26 cellular contexts compared by ENCODE assay signal in genomic region chr16:89283449-89283848, GRCh38.
A peak's percentile ranks its signal among the peaks of the same experiment; 100 is the strongest.
DNase-seq lines count a peak whose midpoint lies in the region; ATAC-seq, FAIRE-seq and TF ChIP-seq lines count a peak whose summit lies in the region.
"Had no signal": no experiment of that assay in that cellular context is flagged by ENCODE, and none has a peak within 500 bp of the region (broad histone marks: within the 10 kb centered on the region; RNA-seq: fewer than 3 reads in every experiment).

No MANE protein-coding gene starts in this region.

- DNase-seq in right cardiac atrium = peak in 2 of 3 donors; percentile 36 to 49
- DNase-seq in left cardiac atrium = no peak
- no peak for DNase-seq in RWPE1 (ENCODE audit: low spot score)
- no peak for DNase-seq in H1 (ENCODE audit: low read depth in 1 of 2, low spot score in 2 of 2)
- no peak for DNase-seq in activated CD8-positive, alpha-beta memory T cell treated with anti-CD3 and anti-CD28 coated beads for 24 hours
- no peak for DNase-seq in NCI-H2196 (lab: John Stamatoyannopoulos, UW; ENCODE audit: unreplicated experiment)
- no peak for DNase-seq in activated gamma-delta T cell treated with Interleukin-2 at 50 U/mL for 16 hours
- DNase-seq: AML-193; C1 segment of cervical spinal cord; CD4-positive, alpha-beta memory T cell; CD4-positive, CD25-positive, alpha-beta regulatory T cell; CD8-positive, alpha-beta memory T cell; COR-L47; DMS 273 treated with DMSO at 0.1 percent for 48 hours; DMS153; DMS53; DMS79; DND-41; EL; GDM1 had no signal

- H4K20me1 ChIP-seq in BLaER1 = peaks cover 89% of the 10 kb centered on the region
- H4K20me1 ChIP-seq in H1 (replicated peaks in 1 of 2; ENCODE audit: control insufficient read depth in 1 of 2, insufficient read depth in 2 of 2, low read length in 2 of 2) = peaks cover 5 to 6% of the 10 kb centered on the region in 2 experiments

- H2BK15ac ChIP-seq in H1 (ENCODE audit: low read length) = no peak overlapping the region

- H4K8ac ChIP-seq in H1 (ENCODE audit: extremely low read depth, insufficient read depth, low read length) = no peak overlapping the region

- 0 out of 2 replicates have a peak overlapping the region, but pooled peaks have one; percentile 13 for H2BK5ac ChIP-seq in H1 (ENCODE audit: low read depth, low read length)

- peaks cover 3% of the 10 kb centered on the region; the same call in 1 of the 2 replicates for H3K79me1 ChIP-seq in H1 (ENCODE audit: low read depth, low read length)

- H3K27me3 ChIP-seq in right cardiac atrium (ENCODE audit: control insufficient read depth, insufficient read depth) (no peaks in the 10 kb centered on the region), BLaER1 (no peaks in the 10 kb centered on the region), H1 (replicated peaks in 1 of 4; ENCODE audit: control insufficient read depth in 3 of 4, extremely low read depth in 1 of 4, insufficient read depth in 3 of 4, low read length in 3 of 4) (no peaks in the 10 kb centered on the region)

- no peak for ATAC-seq in right cardiac atrium
- ATAC-seq in left cardiac atrium = no peak
- ATAC-seq: A549, GM12878 had no signal

- no peak overlapping the region for H3K18ac ChIP-seq in H1 (ENCODE audit: extremely low read depth, low read length)

- no peak overlapping the region for H2BK12ac ChIP-seq in H1 (ENCODE audit: low read depth, low read length)

- H3K27ac ChIP-seq in right cardiac atrium (ENCODE audit: low read length) (no peak overlapping the region), BLaER1 (0 out of 2 replicates have a peak overlapping the region, but pooled peaks have one; percentile 24), RWPE1 (0 out of 2 replicates have a peak overlapping the region, but pooled peaks have one; percentile 1), H1 (ENCODE audit: low read depth, low read length) (no peak overlapping the region)
- H3K27ac ChIP-seq: 22Rv1, A549 had no signal

- H2AK5ac ChIP-seq in H1 (ENCODE audit: low read depth, low read length) = no peak overlapping the region

- TF ChIP-seq RAD21 in H1 (IDR thresholded peaks at IDR 0.05 in 1 of 2, conservative IDR thresholded peaks at IDR 0.05 in 1 of 2; ENCODE audit: low read depth in 2 of 2, low read length in 2 of 2) = no peak

- no peak overlapping the region for H2BK20ac ChIP-seq in H1 (ENCODE audit: low read length)

- no peak overlapping the region for H3K4me3 ChIP-seq in right cardiac atrium (ENCODE audit: low read length)
- no peak overlapping the region for H3K4me3 ChIP-seq in BLaER1
- H3K4me3 ChIP-seq in H1 (ENCODE audit: extremely low read depth in 1 of 4, insufficient read depth in 2 of 4, low read depth in 3 of 4, low read length in 4 of 4) = no peak overlapping the region
- H3K4me3 ChIP-seq: A549, GM12878 had no signal

- intact Hi-C loops in right cardiac atrium (cut with DNase I) (no loop called here), left cardiac atrium (cut with DNase I) (no loop called here)

- H2AFZ ChIP-seq in H1 (ENCODE audit: low read length) = no peak overlapping the region

- H3K9ac ChIP-seq in BLaER1 = 0 out of 2 replicates have a peak overlapping the region, but pooled peaks have one; percentile 17
- H3K9ac ChIP-seq in H1 (replicated peaks in 1 of 4; ENCODE audit: extremely low read depth in 1 of 4, low read depth in 3 of 4, low read length in 3 of 4) = no peak overlapping the region

- no peak overlapping the region for H3K56ac ChIP-seq in H1 (replicated peaks; ENCODE audit: insufficient read length, low read depth, low read length)

- no peak overlapping the region for H3K4ac ChIP-seq in H1 (replicated peaks; ENCODE audit: insufficient read length, low read depth, low read length)

- peaks cover 0 to 6% of the 10 kb centered on the region in 2 experiments; a peak in 1 of 4 replicates for H3K79me2 ChIP-seq in H1 (ENCODE audit: control insufficient read depth in 1 of 2, insufficient read depth in 2 of 2, low read length in 2 of 2)

- H4K91ac ChIP-seq in H1 (replicated peaks; ENCODE audit: insufficient read length, low read length) = no peak overlapping the region

- CTCF ChIA-PET in RWPE1 (lab: Yijun Ruan, JAX) (no interaction called here), H1 (lab: Charles Lee; ENCODE audit: partially characterized antibody) (interaction anchor here (0.5 to 3.1 kb wide), 4 partner anchors 10 to 96 kb away, joined by 3 to 9 read pairs (median 6); no protein-coding TSS in a partner anchor)

- no peak for FAIRE-seq in H1 (lab: Jason Lieb, UNC)
- FAIRE-seq: A549, GM12878, GM12892, GM18507 had no signal

- H3K14ac ChIP-seq in H1 (ENCODE audit: insufficient read length) = no peak overlapping the region

- TF ChIP-seq CTCF in RWPE1 (conservative IDR thresholded peaks at IDR 0.05; ENCODE audit: low read depth) (no peak), H1 (IDR thresholded peaks at IDR 0.05; ENCODE audit: control extremely low read depth in 1 of 3, insufficient read depth in 1 of 3, low read depth in 1 of 3, low read length in 3 of 3) (no peak)

- H3K4me2 ChIP-seq in BLaER1 (no peak overlapping the region), H1 (ENCODE audit: insufficient read depth in 1 of 2, low read depth in 2 of 2, low read length in 2 of 2) (no peak overlapping the region)
- H3K4me2 ChIP-seq: A549 had no signal

- H3K23ac ChIP-seq in H1 (ENCODE audit: insufficient read length) = no peak overlapping the region

- no peaks in the 10 kb centered on the region for H3K23me2 ChIP-seq in H1 (ENCODE audit: low read depth, low read length)

- TF ChIP-seq EP300 in H1 (IDR thresholded peaks at IDR 0.05; ENCODE audit: borderline replicate concordance in 1 of 2, low read depth in 2 of 2, low read length in 2 of 2) = no peak

- no peak overlapping the region for H4K5ac ChIP-seq in H1 (ENCODE audit: insufficient read length, low read depth, low read length)

- 89% methylated on average over 20 of the region's 20 CpGs for WGBS in right cardiac atrium
- WGBS in H1 (ENCODE audit: extremely low coverage in 1 of 2, insufficient coverage in 1 of 2, insufficient read length in 1 of 2, insufficient replicate concordance in 2 of 2, low coverage in 1 of 2, low lambda C conversion rate in 2 of 2, missing lambda C conversion rate in 1 of 2), 2 experiments = 87% methylated on average over 15 of the region's 20 CpGs; no CpG with 5 or more reads in 1 of the 2 experiments

- H3K4me1 ChIP-seq in right cardiac atrium (ENCODE audit: control insufficient read depth, insufficient read depth, low read length) = no peaks in the 10 kb centered on the region
- peaks cover 22% of the 10 kb centered on the region for H3K4me1 ChIP-seq in BLaER1
- H3K4me1 ChIP-seq in H1 (replicated peaks in 1 of 4; ENCODE audit: control insufficient read depth in 3 of 4, insufficient read depth in 4 of 4, low read length in 3 of 4) = no peaks in the 10 kb centered on the region
- H3K4me1 ChIP-seq: A549 had no signal

- POLR2A ChIA-PET in RWPE1 (lab: Yijun Ruan, JAX; ENCODE audit: low non-redundant PET) (no interaction called here), H1 (lab: Charles Lee; ENCODE audit: partially characterized antibody) (no interaction called here)

- no peak for TF ChIP-seq POLR2A in H1 (IDR thresholded peaks at IDR 0.05; ENCODE audit: control extremely low read depth in 1 of 2, low read depth in 2 of 2, low read length in 2 of 2)

- H2BK120ac ChIP-seq in H1 (replicated peaks; ENCODE audit: low read depth, low read length) = no peak overlapping the region

- peaks cover 94% of the 10 kb centered on the region for H3K36me3 ChIP-seq in BLaER1
- H3K36me3 ChIP-seq in H1 (ENCODE audit: control insufficient read depth in 2 of 4, insufficient read depth in 4 of 4, low read length in 3 of 4) = peaks cover 28 to 72% (median 52%) of the 10 kb centered on the region in 4 experiments

- H3K9me3 ChIP-seq in right cardiac atrium (ENCODE audit: control insufficient read depth, low read length) (no peaks in the 10 kb centered on the region), BLaER1 (no peaks in the 10 kb centered on the region), H1 (ENCODE audit: insufficient read depth in 2 of 2, low read depth in 1 of 2, low read length in 1 of 2) (no peaks in the 10 kb centered on the region)
- H3K9me3 ChIP-seq: A549 had no signal

TF ChIP-seq in H1, 55 proteins besides CTCF, POLR2A, EP300 and RAD21:
- TF ChIP-seq NANOG (IDR thresholded peaks at IDR 0.05; ENCODE audit: insufficient read depth, low read depth, low read length, poor library complexity, severe bottlenecking) (no peak), TEAD4 (IDR thresholded peaks at IDR 0.05; ENCODE audit: low read depth, low read length) (no peak), MAX (IDR thresholded peaks at IDR 0.05) (no peak), ATF3 (IDR thresholded peaks at IDR 0.05; ENCODE audit: insufficient read depth, low read depth, low read length) (no peak), EGR1 (IDR thresholded peaks at IDR 0.05; ENCODE audit: borderline replicate concordance, low read depth, low read length) (no peak), TAF7 (optimal IDR thresholded peaks at IDR 0.05; ENCODE audit: borderline replicate concordance, low read depth, low read length) (no peak), TAF1 (IDR thresholded peaks at IDR 0.05; ENCODE audit: low read depth, low read length) (no peak)

Comparison
In these comparisons a context has a peak if more than half of its experiments do, and no peak if none do; other contexts are left out.
1. DNase-seq: peak in right cardiac atrium (2 of 3); none in left cardiac atrium (single experiment), RWPE1 (single experiment), H1 (0 of 2), activated CD8-positive, alpha-beta memory T cell treated with anti-CD3 and anti-CD28 coated beads for 24 hours (single experiment), NCI-H2196 (single experiment) and activated gamma-delta T cell treated with Interleukin-2 at 50 U/mL for 16 hours (single experiment).
2. H3K27ac ChIP-seq: peak in BLaER1 (single experiment) and RWPE1 (single experiment); none in right cardiac atrium (single experiment) and H1 (single experiment).